Comparison of ENCODE assay signal across 8 cellular contexts in the genomic region with DNA sequence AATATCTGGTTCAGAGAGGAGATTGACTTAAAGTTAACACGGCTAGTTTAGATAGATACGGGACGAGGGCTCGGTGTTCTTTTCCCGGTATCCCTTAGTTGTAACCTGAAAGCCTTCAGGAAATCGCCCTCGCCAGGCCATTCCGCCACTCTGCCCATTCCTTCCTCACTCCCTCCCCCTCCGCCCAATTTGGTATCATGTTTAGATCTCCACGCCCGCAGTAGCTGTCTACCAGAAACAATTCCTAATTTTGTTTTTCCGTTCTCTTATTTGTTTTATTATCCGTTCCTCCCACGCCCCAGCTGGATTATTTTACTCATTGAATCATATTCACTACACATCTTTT. TPM values are rescaled to one million over a fixed set of nuclear protein-coding genes. Genes with fewer than 3 reads are reported as not detected.
A peak's percentile ranks its signal among the peaks of the same experiment; 100 is the strongest.
DNase-seq lines count a peak whose midpoint lies in the region; ATAC-seq, FAIRE-seq and TF ChIP-seq lines count a peak whose summit lies in the region.

No MANE protein-coding gene starts in this region.

- H3K27me3 Mint-ChIP-seq in activated naive CD4-positive, alpha-beta T cell treated with anti-CD3 and anti-CD28 coated beads, Interleukin-2, amount 50 U/mL, for 24 hours: no peaks in the 10 kb centered on the region

- peak overlapping the region; percentile 100 for H3K27ac Mint-ChIP-seq in activated naive CD4-positive, alpha-beta T cell treated with anti-CD3 and anti-CD28 coated beads, Interleukin-2, amount 50 U/mL, for 24 hours

- H3K4me3 ChIP-seq in cardiac muscle cell (peak overlapping the region; percentile 84), pancreas (peak overlapping the region; percentile 67 to 99 (median 80))

- H3K9me3 ChIP-seq in cardiac muscle cell (ENCODE audit: low read depth): no peaks in the 10 kb centered on the region
- H3K9me3 ChIP-seq in pancreas: no peaks in the 10 kb centered on the region

- no peak for TF ChIP-seq CTCF in cardiac muscle cell (IDR thresholded peaks at IDR 0.05; ENCODE audit: low read depth, low read length)
- no peak for TF ChIP-seq CTCF in pancreas (IDR thresholded peaks at IDR 0.05)

- peak overlapping the region; percentile 92 for H3K27ac ChIP-seq in cardiac muscle cell
- peak overlapping the region; percentile 77 to 93 (median 87) for H3K27ac ChIP-seq in pancreas

- H3K4me1 ChIP-seq in cardiac muscle cell (ENCODE audit: low read depth): peaks cover 18% of the 10 kb centered on the region
- peaks cover 0 to 22% (median 11%) of the 10 kb centered on the region in 3 donors for H3K4me1 ChIP-seq in pancreas

- H3K9me3 Mint-ChIP-seq in activated naive CD4-positive, alpha-beta T cell treated with anti-CD3 and anti-CD28 coated beads, Interleukin-2, amount 50 U/mL, for 24 hours: no peaks in the 10 kb centered on the region

- peaks cover under 1% of the 10 kb centered on the region for H3K36me3 ChIP-seq in cardiac muscle cell
- no peaks in the 10 kb centered on the region for H3K36me3 ChIP-seq in pancreas

- no peak for FAIRE-seq in pancreas (lab: Jason Lieb, UNC)

- WGBS in pancreas, 2 donors: 0% methylated on average over 14 of the region's 14 CpGs

- intact Hi-C loops in pancreas (cut with DNase I): no loop called here

- no peaks in the 10 kb centered on the region for H3K27me3 ChIP-seq in cardiac muscle cell
- H3K27me3 ChIP-seq in pancreas: no peaks in the 10 kb centered on the region

- DNase-seq in COR-L47 (lab: John Stamatoyannopoulos, UW) (peak; percentile 20), NCI-H146 (lab: John Stamatoyannopoulos, UW) (peak; percentile 76), cardiac muscle cell (ENCODE audit: low read depth in 1 of 2, low spot score in 1 of 2) (peak; percentile 44 to 62), pancreas (peak in 4 of 6 donors; percentile 22 to 60 (median 33)), DMS114 treated with DMSO at 0.1 percent for 48 hours (lab: John Stamatoyannopoulos, UW; ENCODE audit: unreplicated experiment) (no peak)

- peaks cover 2% of the 10 kb centered on the region for H3K36me3 Mint-ChIP-seq in activated naive CD4-positive, alpha-beta T cell treated with anti-CD3 and anti-CD28 coated beads, Interleukin-2, amount 50 U/mL, for 24 hours

- peaks cover 57% of the 10 kb centered on the region for H3K4me1 Mint-ChIP-seq in activated naive CD4-positive, alpha-beta T cell treated with anti-CD3 and anti-CD28 coated beads, Interleukin-2, amount 50 U/mL, for 24 hours

- H3K4me3 Mint-ChIP-seq in activated naive CD4-positive, alpha-beta T cell treated with anti-CD3 and anti-CD28 coated beads, Interleukin-2, amount 50 U/mL, for 24 hours: peak overlapping the region; percentile 98

- peak; percentile 16 for ATAC-seq in GM21529 (IDR thresholded peaks at IDR 0.05; ENCODE audit: unreplicated experiment)
- peak; percentile 38 to 63 (median 52) for ATAC-seq in pancreas
- ATAC-seq in HG02840 (IDR thresholded peaks at IDR 0.05; ENCODE audit: low FRiP score, unreplicated experiment): no peak

RNA-seq across cellular contexts. Expression of gene VAMP4, which starts 0.7 kb away (rescaled TPM):
- 5.0 and 9.4 TPM in 2 replicates for total RNA-seq in cardiac muscle cell
- polyA plus RNA-seq in cardiac muscle cell: 6.9 and 8.6 TPM in 2 replicates
- total RNA-seq in pancreas: 1 to 10 TPM; 5.8 to 7.5 (median 6.2) TPM
- polyA plus RNA-seq in pancreas: 1 to 10 TPM; 3.2 to 7.6 TPM

RNA-seq across cellular contexts. Expression of gene METTL13, which starts 38.9 kb away (rescaled TPM):
- total RNA-seq in cardiac muscle cell: 17.2 and 21.6 TPM in 2 replicates
- polyA plus RNA-seq in cardiac muscle cell: 19.1 and 33.3 TPM in 2 replicates
- 10 to 100 TPM in 4 of 6 donors, 1 to 10 TPM in 2; 7.2 to 16.6 (median 10.2) TPM for total RNA-seq in pancreas
- 1 to 10 TPM; 5.2 to 9.8 TPM for polyA plus RNA-seq in pancreas
